ENCODE assay signal across 9 cellular contexts in the genomic region with DNA sequence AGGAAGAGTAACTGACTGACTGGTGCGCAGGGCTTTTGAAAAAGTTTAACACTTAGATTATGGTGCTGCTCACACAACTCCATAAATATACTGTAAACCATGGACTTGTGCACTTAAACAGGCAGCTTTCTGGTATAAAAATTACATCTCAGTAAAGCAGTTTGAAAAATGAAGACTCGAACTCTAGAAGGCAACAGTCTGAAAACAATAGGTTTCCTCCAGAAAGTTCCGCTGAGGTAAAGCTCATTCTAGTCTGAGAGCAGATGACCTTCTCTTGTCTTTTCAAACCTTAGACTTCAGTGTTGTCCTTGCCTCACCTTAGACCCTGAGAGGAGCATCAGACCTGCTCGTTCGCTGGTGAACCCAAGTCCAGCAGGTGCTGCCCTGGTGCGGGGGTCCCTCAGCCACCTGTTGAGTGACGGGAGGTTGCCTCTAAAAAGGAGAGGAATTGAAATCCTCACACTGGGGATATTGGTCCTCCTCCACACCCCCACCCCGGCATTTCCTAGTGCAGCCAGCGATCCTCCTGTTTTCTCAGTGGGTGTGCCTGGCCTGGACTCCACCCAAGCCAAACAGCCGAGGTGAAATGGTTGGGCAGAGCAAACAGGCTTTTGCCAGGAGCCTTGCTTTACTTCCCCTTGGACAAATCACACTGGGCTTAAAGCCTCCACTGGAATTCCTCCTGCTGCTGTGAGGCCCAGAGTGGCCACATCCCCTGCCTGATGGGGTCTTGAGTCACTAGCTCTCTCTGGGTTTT. TPM values are rescaled to one million over a fixed set of nuclear protein-coding genes. Genes with fewer than 3 reads are reported as not detected.
A peak's percentile ranks its signal among the peaks of the same experiment; 100 is the strongest.
DNase-seq lines count a peak whose midpoint lies in the region; ATAC-seq, FAIRE-seq and TF ChIP-seq lines count a peak whose summit lies in the region.
"Had no signal": no experiment of that assay in that cellular context is flagged by ENCODE, and none has a peak within 500 bp of the region (broad histone marks: within the 10 kb centered on the region; RNA-seq: fewer than 3 reads in every experiment).

No MANE protein-coding gene starts in this region.

- TF ChIP-seq CTCF in SK-N-SH (IDR thresholded peaks at IDR 0.05) (no peak), brain microvascular endothelial cell (IDR thresholded peaks at IDR 0.05; ENCODE audit: low read depth, low read length, missing control alignments) (no peak), vagina (IDR thresholded peaks at IDR 0.05) (no peak)

- H4K20me1 ChIP-seq in SK-N-SH (ENCODE audit: insufficient read depth): no peaks in the 10 kb centered on the region

- H3K4me1 ChIP-seq in SK-N-SH (ENCODE audit: control insufficient read depth in 1 of 2, insufficient read depth in 2 of 2, low read depth in 1 of 2, low read length in 1 of 2) (peaks cover 0 to 17% of the 10 kb centered on the region in 2 experiments; a peak in 3 of 4 replicates), vagina (peaks cover 20% of the 10 kb centered on the region)

- DNase-seq in SK-N-SH: no peak
- peak; percentile 54 for DNase-seq in brain microvascular endothelial cell
- peak; percentile 86 to 92 for DNase-seq in left colon
- DNase-seq in vagina (ENCODE audit: extremely low spot score in 2 of 2): no peak
- no peak for DNase-seq in GM19239 (ENCODE audit: insufficient read length, low spot score)
- DNase-seq in head of caudate nucleus: no peak
- DNase-seq: naive thymus-derived CD8-positive, alpha-beta T cell had no signal

- WGBS in SK-N-SH (ENCODE audit: low lambda C conversion rate): 65% methylated on average over 10 of the region's 10 CpGs

- ATAC-seq in SK-N-SH treated with all-trans-retinoic acid at 6 μM for 48 hours (no peak), left colon (peak; percentile 75), HG02884 (IDR thresholded peaks at IDR 0.05; ENCODE audit: unreplicated experiment) (no peak)
- ATAC-seq: naive thymus-derived CD8-positive, alpha-beta T cell had no signal

- H3K27me3 ChIP-seq in SK-N-SH (ENCODE audit: insufficient read depth) (no peaks in the 10 kb centered on the region), brain microvascular endothelial cell (replicated peaks) (no peaks in the 10 kb centered on the region), vagina (no peaks in the 10 kb centered on the region)

- intact Hi-C loops in left colon (cut with DNase I, micrococcal nuclease): no loop called here
- intact Hi-C loops in vagina (cut with DNase I): no loop called here
- intact Hi-C loops in head of caudate nucleus (cut with DNase I): no loop called here

- H3K27ac ChIP-seq in SK-N-SH (ENCODE audit: low read depth in 2 of 2, low read length in 1 of 2) (peak overlapping the region in 1 of 2 experiments; percentile 45; a peak in 2 of 4 replicates), brain microvascular endothelial cell (peak overlapping the region; percentile 35), vagina (peak overlapping the region; percentile 23)

- H3K4me2 ChIP-seq in SK-N-SH: no peak overlapping the region; the same call in 1 of the 2 replicates

- no peaks in the 10 kb centered on the region for H3K36me3 ChIP-seq in SK-N-SH (replicated peaks in 1 of 2; ENCODE audit: control insufficient read depth in 1 of 2, insufficient read depth in 2 of 2, low read length in 1 of 2)
- H3K36me3 ChIP-seq in brain microvascular endothelial cell (replicated peaks): no peaks in the 10 kb centered on the region
- no peaks in the 10 kb centered on the region for H3K36me3 ChIP-seq in vagina

- no peak for TF ChIP-seq EP300 in SK-N-SH (IDR thresholded peaks at IDR 0.05; ENCODE audit: borderline replicate concordance in 1 of 2, low read depth in 1 of 2, low read length in 1 of 2)

- no peak for FAIRE-seq in GM19239 (lab: Jason Lieb, UNC)

- no peak for TF ChIP-seq POLR2A in vagina (IDR thresholded peaks at IDR 0.05)

- H3F3A ChIP-seq in SK-N-SH (replicated peaks; ENCODE audit: insufficient read depth): peaks cover 13% of the 10 kb centered on the region

- no peak overlapping the region for H3K4me3 ChIP-seq in SK-N-SH (ENCODE audit: low read depth in 2 of 2, low read length in 1 of 2)
- no peak overlapping the region for H3K4me3 ChIP-seq in brain microvascular endothelial cell (ENCODE audit: low read depth, low read length)
- no peak overlapping the region for H3K4me3 ChIP-seq in vagina

- H2AFZ ChIP-seq in SK-N-SH (ENCODE audit: low read depth): no peak overlapping the region

- H3K9me2 ChIP-seq in SK-N-SH: no peaks in the 10 kb centered on the region

- POLR2A ChIA-PET in SK-N-SH (lab: Yijun Ruan, JAX): no interaction called here

- CTCF ChIA-PET in SK-N-SH (lab: Yijun Ruan, JAX): interaction anchor here (1.0 to 1.6 kb wide), 4 partner anchors 10 to 166 kb away, joined by 3 to 4 read pairs (median 3); no protein-coding TSS in a partner anchor

- H3K79me2 ChIP-seq in SK-N-SH (ENCODE audit: insufficient read depth): no peaks in the 10 kb centered on the region

- no peak overlapping the region for H3K9ac ChIP-seq in SK-N-SH

- H3K9me3 ChIP-seq in SK-N-SH (no peaks in the 10 kb centered on the region), vagina (no peaks in the 10 kb centered on the region)

- in situ Hi-C loops in brain microvascular endothelial cell (cut with HindIII; ENCODE audit: low pct_ligation_motif_present, low sequenced_read_pairs): no loop called here

- no peak for TF ChIP-seq RAD21 in SK-N-SH (IDR thresholded peaks at IDR 0.05; ENCODE audit: low read length)

TF ChIP-seq in SK-N-SH, 30 proteins besides CTCF, POLR2A, EP300 and RAD21:
- TF ChIP-seq, protein P1, sequence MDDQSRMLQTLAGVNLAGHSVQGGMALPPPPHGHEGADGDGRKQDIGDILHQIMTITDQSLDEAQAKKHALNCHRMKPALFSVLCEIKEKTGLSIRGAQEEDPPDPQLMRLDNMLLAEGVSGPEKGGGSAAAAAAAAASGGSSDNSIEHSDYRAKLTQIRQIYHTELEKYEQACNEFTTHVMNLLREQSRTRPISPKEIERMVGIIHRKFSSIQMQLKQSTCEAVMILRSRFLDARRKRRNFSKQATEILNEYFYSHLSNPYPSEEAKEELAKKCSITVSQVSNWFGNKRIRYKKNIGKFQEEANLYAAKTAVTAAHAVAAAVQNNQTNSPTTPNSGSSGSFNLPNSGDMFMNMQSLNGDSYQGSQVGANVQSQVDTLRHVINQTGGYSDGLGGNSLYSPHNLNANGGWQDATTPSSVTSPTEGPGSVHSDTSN (IDR thresholded peaks at IDR 0.05): no peak
- peak; percentile 11; the same call in 1 of the 2 replicates for TF ChIP-seq TCF12 (IDR thresholded peaks at IDR 0.05)

TF ChIP-seq in SK-N-SH treated with all-trans-retinoic acid at 6 μM for 48 hours, 23 proteins besides CTCF, POLR2A, EP300 and RAD21:
- TF ChIP-seq TCF4 (CRISPR knock-in tag; IDR thresholded peaks at IDR 0.05; ENCODE audit: borderline replicate concordance): no peak
- TF ChIP-seq, protein P2, sequence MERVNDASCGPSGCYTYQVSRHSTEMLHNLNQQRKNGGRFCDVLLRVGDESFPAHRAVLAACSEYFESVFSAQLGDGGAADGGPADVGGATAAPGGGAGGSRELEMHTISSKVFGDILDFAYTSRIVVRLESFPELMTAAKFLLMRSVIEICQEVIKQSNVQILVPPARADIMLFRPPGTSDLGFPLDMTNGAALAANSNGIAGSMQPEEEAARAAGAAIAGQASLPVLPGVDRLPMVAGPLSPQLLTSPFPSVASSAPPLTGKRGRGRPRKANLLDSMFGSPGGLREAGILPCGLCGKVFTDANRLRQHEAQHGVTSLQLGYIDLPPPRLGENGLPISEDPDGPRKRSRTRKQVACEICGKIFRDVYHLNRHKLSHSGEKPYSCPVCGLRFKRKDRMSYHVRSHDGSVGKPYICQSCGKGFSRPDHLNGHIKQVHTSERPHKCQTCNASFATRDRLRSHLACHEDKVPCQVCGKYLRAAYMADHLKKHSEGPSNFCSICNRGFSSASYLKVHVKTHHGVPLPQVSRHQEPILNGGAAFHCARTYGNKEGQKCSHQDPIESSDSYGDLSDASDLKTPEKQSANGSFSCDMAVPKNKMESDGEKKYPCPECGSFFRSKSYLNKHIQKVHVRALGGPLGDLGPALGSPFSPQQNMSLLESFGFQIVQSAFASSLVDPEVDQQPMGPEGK (CRISPR knock-in tag; IDR thresholded peaks at IDR 0.05; ENCODE audit: borderline replicate concordance): no peak

RNA-seq across cellular contexts. Expression of a gene that starts 14.7 kb away (rescaled TPM):
- polyA plus RNA-seq in SK-N-SH (2012; rRNA removed): 32.2 and 35.8 TPM in 2 replicates
- 16.8 and 25.0 TPM in 2 replicates for polyA plus RNA-seq in SK-N-SH (2012; cell fraction: cytosol; rRNA removed)
- 75.6 and 77.6 TPM in 2 replicates for polyA plus RNA-seq in SK-N-SH (2012; cell fraction: nucleus; rRNA removed)
- total RNA-seq in left colon (100 to 1,000 TPM; 275 to 329 TPM), vagina (117 TPM)

RNA-seq across cellular contexts. Expression of a gene that starts 37.7 kb away (rescaled TPM):
- polyA plus RNA-seq in SK-N-SH (2012; rRNA removed): 76.1 and 78.2 TPM in 2 replicates
- 36.3 and 54.5 TPM in 2 replicates for polyA plus RNA-seq in SK-N-SH (2012; cell fraction: cytosol; rRNA removed)
- 172 and 200 TPM in 2 replicates for polyA plus RNA-seq in SK-N-SH (2012; cell fraction: nucleus; rRNA removed)
- total RNA-seq in left colon (100 to 1,000 TPM; 135 to 157 TPM), vagina (51.3 TPM)

Comparison
In these comparisons a context has a peak if more than half of its experiments do, and no peak if none do; other contexts are left out.
1. DNase-seq: peak in brain microvascular endothelial cell (single experiment) and left colon (2 of 2); none in SK-N-SH (single experiment), vagina (0 of 2), GM19239 (single experiment) and head of caudate nucleus (0 of 42).